Comparison of ENCODE assay signal across 12 cellular contexts in the genomic region with DNA sequence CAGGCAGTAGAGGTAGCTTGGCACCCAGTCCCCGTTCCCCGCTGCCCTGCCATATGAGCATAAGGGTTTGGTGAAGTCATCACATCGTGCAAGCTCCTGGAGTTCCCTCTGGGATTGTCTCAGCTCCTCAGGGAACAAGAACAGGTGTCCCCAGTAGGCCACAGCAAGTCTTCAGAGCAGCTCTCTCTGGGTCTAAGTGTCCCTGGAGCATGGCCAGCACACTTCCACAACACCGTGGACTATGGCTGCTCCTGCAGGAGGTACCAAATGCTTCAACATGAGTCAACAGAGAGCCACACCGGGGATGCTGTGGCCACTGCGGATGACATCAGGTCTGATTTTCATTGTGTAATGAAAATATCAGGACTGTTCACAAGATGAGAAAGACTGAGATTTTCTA. TPM values are rescaled to one million over a fixed set of nuclear protein-coding genes. Genes with fewer than 3 reads are reported as not detected.
DNase-seq lines count a peak whose midpoint lies in the region; ATAC-seq and TF ChIP-seq lines count a peak whose summit lies in the region.
"Had no signal": no experiment of that assay in that cellular context is flagged by ENCODE, and none has a peak within 500 bp of the region (broad histone marks: within the 10 kb centered on the region; RNA-seq: fewer than 3 reads in every experiment).

No MANE protein-coding gene starts in this region.

- no peaks in the 10 kb centered on the region for H3K9me3 Mint-ChIP-seq in activated CD8-positive, alpha-beta memory T cell treated with anti-CD3 and anti-CD28 coated beads, Interleukin-2, amount 10 ng/mL, durations not matched to agents 7 days and 5 days (ENCODE audit: low read depth)
- H3K9me3 Mint-ChIP-seq in stimulated activated naive CD8-positive, alpha-beta T cell treated with anti-CD3 and anti-CD28 coated beads, Interleukin-15, Interleukin-2, amounts not matched to agents 100 ng/mL and 50 ng/mL, for 24 hours, result no peaks in the 10 kb centered on the region

- H3K4me2 ChIP-seq in PC-9, result 0 out of 2 replicates have a peak overlapping the region, but pooled peaks have one; percentile 6

- peaks cover 14% of the 10 kb centered on the region for H3K4me1 Mint-ChIP-seq in activated CD8-positive, alpha-beta memory T cell treated with anti-CD3 and anti-CD28 coated beads, Interleukin-2, amount 10 ng/mL, durations not matched to agents 7 days and 5 days
- H3K4me1 Mint-ChIP-seq in stimulated activated naive CD8-positive, alpha-beta T cell treated with anti-CD3 and anti-CD28 coated beads, Interleukin-15, Interleukin-2, amounts not matched to agents 100 ng/mL and 50 ng/mL, for 24 hours (ENCODE audit: low read depth), result peaks cover 33% of the 10 kb centered on the region

- H3K36me3 Mint-ChIP-seq in activated CD8-positive, alpha-beta memory T cell treated with anti-CD3 and anti-CD28 coated beads, Interleukin-2, amount 10 ng/mL, durations not matched to agents 7 days and 5 days, result no peaks in the 10 kb centered on the region
- H3K36me3 Mint-ChIP-seq in stimulated activated naive CD8-positive, alpha-beta T cell treated with anti-CD3 and anti-CD28 coated beads, Interleukin-15, Interleukin-2, amounts not matched to agents 100 ng/mL and 50 ng/mL, for 24 hours (ENCODE audit: low read depth), result peaks cover 17% of the 10 kb centered on the region

- peaks cover 13% of the 10 kb centered on the region for H3K4me1 ChIP-seq in PC-9 (replicated peaks; ENCODE audit: insufficient read depth)
- H3K4me1 ChIP-seq: BE2C had no signal

- no peaks in the 10 kb centered on the region for H3K27me3 Mint-ChIP-seq in activated CD8-positive, alpha-beta memory T cell treated with anti-CD3 and anti-CD28 coated beads, Interleukin-2, amount 10 ng/mL, durations not matched to agents 7 days and 5 days
- no peaks in the 10 kb centered on the region for H3K27me3 Mint-ChIP-seq in stimulated activated naive CD8-positive, alpha-beta T cell treated with anti-CD3 and anti-CD28 coated beads, Interleukin-15, Interleukin-2, amounts not matched to agents 100 ng/mL and 50 ng/mL, for 24 hours
- H3K27me3 Mint-ChIP-seq: activated naive CD8-positive, alpha-beta T cell had no signal

- H3K9me2 ChIP-seq in PC-9 (ENCODE audit: insufficient read depth), result no peaks in the 10 kb centered on the region

- H3K36me3 ChIP-seq in PC-9 (ENCODE audit: low read depth), result no peaks in the 10 kb centered on the region
- H3K36me3 ChIP-seq: BE2C had no signal

- H2AFZ ChIP-seq in PC-9, result no peak overlapping the region

- CTCF ChIA-PET in activated CD8-positive, alpha-beta memory T cell treated with anti-CD3 and anti-CD28 coated beads, Interleukin-2, amount 10 ng/mL, durations not matched to agents 7 days and 5 days (lab: Charles Lee), result interaction anchor here (0.7 to 1.1 kb wide), 3 partner anchors 45 to 292 kb away, joined by 3 read pairs; a partner anchor contains a TSS
- CTCF ChIA-PET in PC-9 (lab: Charles Lee), result interaction anchor here (1.0 kb wide), 1 partner anchor 45 kb away, joined by 3 read pairs; a partner anchor contains a TSS

- H4K20me1 ChIP-seq in PC-9 (ENCODE audit: insufficient read depth), result 0 out of 2 replicates have a peak, but pooled peaks cover 4% of the 10 kb centered on the region

- peak; percentile 31 for ATAC-seq in activated CD8-positive, alpha-beta memory T cell treated with anti-CD3 and anti-CD28 coated beads, Interleukin-2, amount 10 ng/mL, durations not matched to agents 7 days and 5 days
- no peak for ATAC-seq in HG03097 (IDR thresholded peaks at IDR 0.05; ENCODE audit: low FRiP score, unreplicated experiment)

- H3K27ac ChIP-seq in PC-9 (no peak overlapping the region; the same call in 1 of the 2 replicates), dorsolateral prefrontal cortex (peak overlapping the region in 58 of 59 donors; percentile 1 to 93 (median 84))

- no peaks in the 10 kb centered on the region for H3K9me3 ChIP-seq in PC-9 (ENCODE audit: insufficient read depth, low read depth)
- H3K9me3 ChIP-seq: BE2C had no signal

- DNase-seq in activated CD8-positive, alpha-beta memory T cell treated with anti-CD3 and anti-CD28 coated beads, Interleukin-2, amount 10 ng/mL, durations not matched to agents 7 days and 5 days, result no peak
- no peak for DNase-seq in activated CD8-positive, alpha-beta memory T cell treated with anti-CD3 and anti-CD28 coated beads, Interleukin-2, amount 50 U/mL, for 4 hours
- no peak for DNase-seq in PC-9
- DNase-seq in dorsolateral prefrontal cortex, result peak in 7 of 10 donors; percentile 40 to 76 (median 50)
- no peak for DNase-seq in NCI-H2227 treated with DMSO at 0.1 percent for 48 hours (lab: John Stamatoyannopoulos, UW)
- DNase-seq in mesenteric fat pad (ENCODE audit: low spot score), result no peak
- DNase-seq: activated CD4-positive, alpha-beta T cell treated with anti-CD3 and anti-CD28 coated beads for 1 hour; BE2C had no signal

- H3K4me3 Mint-ChIP-seq in activated CD8-positive, alpha-beta memory T cell treated with anti-CD3 and anti-CD28 coated beads, Interleukin-2, amount 10 ng/mL, durations not matched to agents 7 days and 5 days, result no peak overlapping the region
- H3K4me3 Mint-ChIP-seq in stimulated activated naive CD8-positive, alpha-beta T cell treated with anti-CD3 and anti-CD28 coated beads, Interleukin-15, Interleukin-2, amounts not matched to agents 100 ng/mL and 50 ng/mL, for 24 hours, result no peak overlapping the region
- H3K4me3 Mint-ChIP-seq: activated naive CD8-positive, alpha-beta T cell had no signal

- H3K4me3 ChIP-seq in PC-9, result no peak overlapping the region
- peak overlapping the region in 5 of 59 donors; percentile 9 to 31 (median 10) for H3K4me3 ChIP-seq in dorsolateral prefrontal cortex

- H3K27me3 ChIP-seq in PC-9 (ENCODE audit: insufficient read depth, low read depth), result no peaks in the 10 kb centered on the region
- H3K27me3 ChIP-seq in dorsolateral prefrontal cortex, result no peaks in the 10 kb centered on the region
- H3K27me3 ChIP-seq: BE2C had no signal

- intact Hi-C loops in PC-9 (cut with micrococcal nuclease; ENCODE audit: unreplicated experiment) (loop anchor here (1.0 kb wide), 1 partner anchor 46 kb away; no protein-coding TSS in a partner anchor), dorsolateral prefrontal cortex (cut with DNase I) (no loop called here)

- no TSS peak for BruUV-seq in PC-9 (replicated peaks; lab: Mats Ljungman, UMichigan)

- H3F3A ChIP-seq in PC-9 (ENCODE audit: insufficient read depth, low read depth), result peaks cover 18% of the 10 kb centered on the region

- no peak overlapping the region for H3K27ac Mint-ChIP-seq in activated CD8-positive, alpha-beta memory T cell treated with anti-CD3 and anti-CD28 coated beads, Interleukin-2, amount 10 ng/mL, durations not matched to agents 7 days and 5 days
- peak overlapping the region; percentile 14 for H3K27ac Mint-ChIP-seq in stimulated activated naive CD8-positive, alpha-beta T cell treated with anti-CD3 and anti-CD28 coated beads, Interleukin-15, Interleukin-2, amounts not matched to agents 100 ng/mL and 50 ng/mL, for 24 hours
- H3K27ac Mint-ChIP-seq: activated naive CD8-positive, alpha-beta T cell had no signal

- no peak for TF ChIP-seq CTCF in PC-9 (conservative IDR thresholded peaks at IDR 0.05)
- peak in 1 of 56 donors; percentile 66 for TF ChIP-seq CTCF in dorsolateral prefrontal cortex (IDR thresholded peaks at IDR 0.05 in 54 of 56, conservative IDR thresholded peaks at IDR 0.05 in 2 of 56; ENCODE audit: low read depth in 1 of 56, partially characterized antibody in 56 of 56)

- POLR2A ChIA-PET in PC-9 (lab: Charles Lee; ENCODE audit: unreplicated experiment), result no interaction called here

- 0 out of 2 replicates have a peak, but pooled peaks cover 4% of the 10 kb centered on the region for H3K79me2 ChIP-seq in PC-9 (ENCODE audit: low read depth)

RNA-seq across cellular contexts. Expression of a gene that starts 23.1 kb away (rescaled TPM):
- total RNA-seq in activated CD8-positive, alpha-beta memory T cell treated with anti-CD3 and anti-CD28 coated beads, Interleukin-2, amount 10 ng/mL, durations not matched to agents 7 days and 5 days, result 1 to 10 TPM; 5.0 to 7.3 TPM
- total RNA-seq in PC-9 (2021), result 6.5 and 6.7 TPM in 2 replicates
- 10 to 100 TPM; 32.0 to 78.5 (median 50.8) TPM for total RNA-seq in dorsolateral prefrontal cortex
- total RNA-seq in mesenteric fat pad, result 22.3 TPM

RNA-seq across cellular contexts. Expression of a gene that starts 45.3 kb away (rescaled TPM):
- total RNA-seq in activated CD8-positive, alpha-beta memory T cell treated with anti-CD3 and anti-CD28 coated beads, Interleukin-2, amount 10 ng/mL, durations not matched to agents 7 days and 5 days, result 10 to 100 TPM; 12.9 to 16.9 TPM
- total RNA-seq in PC-9 (2021) (13.2 and 13.8 TPM in 2 replicates), dorsolateral prefrontal cortex (10 to 100 TPM; 10.7 to 30.0 (median 19.1) TPM), mesenteric fat pad (16.1 TPM)

RNA-seq across cellular contexts. Expression of a gene that starts 45.6 kb away (rescaled TPM):
- total RNA-seq in activated CD8-positive, alpha-beta memory T cell treated with anti-CD3 and anti-CD28 coated beads, Interleukin-2, amount 10 ng/mL, durations not matched to agents 7 days and 5 days, result 1 to 10 TPM; 6.9 to 7.4 TPM
- 6.2 and 7.4 TPM in 2 replicates for total RNA-seq in PC-9 (2021)
- total RNA-seq in dorsolateral prefrontal cortex, result 10 to 100 TPM in 85 of 120 experiments, 1 to 10 TPM in 35; 5.0 to 23.1 (median 11.3) TPM
- total RNA-seq in mesenteric fat pad, result 7.6 TPM

RNA-seq across cellular contexts. Expression of a gene that starts 50.0 kb away (rescaled TPM):
- total RNA-seq in activated CD8-positive, alpha-beta memory T cell treated with anti-CD3 and anti-CD28 coated beads, Interleukin-2, amount 10 ng/mL, durations not matched to agents 7 days and 5 days, result not detected
- total RNA-seq in PC-9 (2021) (not detected in 2 replicates), dorsolateral prefrontal cortex (1 to 10 TPM in 7 of 120 experiments, under 1 TPM in 5, not detected in 108; 0.23 to 2.8 (median 1.1) TPM), mesenteric fat pad (5.1 TPM)
- total RNA-seq: H1 had no signal

Comparison
In these comparisons a context has a peak if more than half of its experiments do, and no peak if none do; other contexts are left out.
1. DNase-seq: peak in dorsolateral prefrontal cortex (7 of 10); none in activated CD8-positive, alpha-beta memory T cell treated with anti-CD3 and anti-CD28 coated beads, Interleukin-2, amount 10 ng/mL, durations not matched to agents 7 days and 5 days (single experiment), activated CD8-positive, alpha-beta memory T cell treated with anti-CD3 and anti-CD28 coated beads, Interleukin-2, amount 50 U/mL, for 4 hours (single experiment), PC-9 (0 of 2), NCI-H2227 treated with DMSO at 0.1 percent for 48 hours (single experiment) and mesenteric fat pad (single experiment).